9 cellular contexts compared by ENCODE assay signal in genomic region chr18:25814841-25815458, GRCh38.
DNase-seq lines count a peak whose midpoint lies in the region; ATAC-seq lines count a peak whose summit lies in the region.
"Had no signal": no experiment of that assay in that cellular context is flagged by ENCODE, and none has a peak within 500 bp of the region (broad histone marks: within the 10 kb centered on the region; RNA-seq: fewer than 3 reads in every experiment).

No MANE protein-coding gene starts in this region.

- H3K36me3 Mint-ChIP-seq in immature natural killer cell = no peaks in the 10 kb centered on the region
- H3K36me3 Mint-ChIP-seq: stimulated activated naive B cell treated with anti-CD40 and anti-IgM and Interleukin-4, amounts not matched to agents 10 μg/mL and 1 μg/mL and 100 μg/mL, for 72 hours had no signal

- peak overlapping the region in 1 of 6 donors; percentile 24 for H3K27ac Mint-ChIP-seq in immature natural killer cell
- H3K27ac Mint-ChIP-seq: stimulated activated naive B cell treated with anti-CD40 and anti-IgM and Interleukin-4, amounts not matched to agents 10 μg/mL and 1 μg/mL and 100 μg/mL, for 72 hours had no signal

- DNase-seq in immature natural killer cell (no peak), foreskin melanocyte (no peak), occipital lobe (lab: John Stamatoyannopoulos, UW) (no peak), NOMO-1 treated with dmso at 0.1 percent for 144 hours (lab: John Stamatoyannopoulos, UW; ENCODE audit: unreplicated experiment) (no peak)
- DNase-seq: pancreas; stimulated activated naive B cell treated with anti-CD40 and anti-IgM and Interleukin-4, amounts not matched to agents 10 μg/mL and 1 μg/mL and 100 μg/mL, for 72 hours had no signal

- H3K9me3 Mint-ChIP-seq in immature natural killer cell = peaks cover 0 to 3% (median 0%) of the 10 kb centered on the region in 6 donors

- H3K4me1 Mint-ChIP-seq in immature natural killer cell = peaks cover 12 to 14% of the 10 kb centered on the region in 2 donors

- ATAC-seq in GM18868 (IDR thresholded peaks at IDR 0.05; ENCODE audit: unreplicated experiment) (peak; percentile 70), GM21528 (IDR thresholded peaks at IDR 0.05; ENCODE audit: low FRiP score, unreplicated experiment) (peak; percentile 93), HG03354 (IDR thresholded peaks at IDR 0.05; ENCODE audit: poor library complexity, severe bottlenecking, unreplicated experiment) (peak; percentile 96)
- ATAC-seq: pancreas had no signal

- H3K4me3 Mint-ChIP-seq in immature natural killer cell = peak overlapping the region in 3 of 5 donors; percentile 31 to 36 (median 36)
- H3K4me3 Mint-ChIP-seq: stimulated activated naive B cell treated with anti-CD40 and anti-IgM and Interleukin-4, amounts not matched to agents 10 μg/mL and 1 μg/mL and 100 μg/mL, for 72 hours had no signal

- no peaks in the 10 kb centered on the region for H3K27me3 Mint-ChIP-seq in immature natural killer cell (ENCODE audit: low read depth in 3 of 3)
- H3K27me3 Mint-ChIP-seq: stimulated activated naive B cell treated with anti-CD40 and anti-IgM and Interleukin-4, amounts not matched to agents 10 μg/mL and 1 μg/mL and 100 μg/mL, for 72 hours had no signal
